14 cellular contexts compared by ENCODE assay signal in genomic region chr3:17175187-17175839, GRCh38.
A peak's percentile ranks its signal among the peaks of the same experiment; 100 is the strongest.
DNase-seq lines count a peak whose midpoint lies in the region; ATAC-seq and TF ChIP-seq lines count a peak whose summit lies in the region.
"Had no signal": no experiment of that assay in that cellular context is flagged by ENCODE, and none has a peak within 500 bp of the region (broad histone marks: within the 10 kb centered on the region; RNA-seq: fewer than 3 reads in every experiment).

No MANE protein-coding gene starts in this region.

- no peaks in the 10 kb centered on the region for H3K27me3 Mint-ChIP-seq in activated T-helper 17 cell treated with anti-CD3 and anti-CD28 coated beads, Interleukin-2, amount 50 U/mL, for 72 hours
- H3K27me3 Mint-ChIP-seq: activated CD8-positive, alpha-beta memory T cell treated with anti-CD3 and anti-CD28 coated beads, Interleukin-2, amount 10 ng/mL, durations not matched to agents 7 days and 5 days; activated naive CD8-positive, alpha-beta T cell treated with anti-CD3 and anti-CD28 coated beads for 36 hours; effector memory CD8-positive, alpha-beta T cell had no signal

- no peaks in the 10 kb centered on the region for H3K9me3 ChIP-seq in fibroblast of lung (ENCODE audit: control insufficient read depth, insufficient read depth, low read depth, low read length)
- H3K9me3 ChIP-seq in thyroid gland, result no peaks in the 10 kb centered on the region
- H3K9me3 ChIP-seq in MM.1S (replicated peaks; ENCODE audit: insufficient read depth, low read length), result no peaks in the 10 kb centered on the region

- H2AFZ ChIP-seq in fibroblast of lung (ENCODE audit: low read length) (no peak overlapping the region), MM.1S (ENCODE audit: low read length) (no peak overlapping the region)

- H3K27ac ChIP-seq in fibroblast of lung (ENCODE audit: insufficient read depth, low read length) (peak overlapping the region; percentile 5), thyroid gland (no peak overlapping the region), MM.1S (ENCODE audit: low read length) (no peak overlapping the region)

- H3K9me2 ChIP-seq in MM.1S (replicated peaks; ENCODE audit: insufficient read depth, low read length), result no peaks in the 10 kb centered on the region

- H3K9me3 Mint-ChIP-seq in activated T-helper 17 cell treated with anti-CD3 and anti-CD28 coated beads, Interleukin-2, amount 50 U/mL, for 72 hours, result no peaks in the 10 kb centered on the region
- H3K9me3 Mint-ChIP-seq: activated naive CD8-positive, alpha-beta T cell treated with anti-CD3 and anti-CD28 coated beads for 36 hours; CD14-positive monocyte; effector memory CD8-positive, alpha-beta T cell had no signal

- ATAC-seq in omental fat pad (ENCODE audit: low FRiP score), result peak; percentile 89
- no peak for ATAC-seq in activated T-helper 17 cell treated with anti-CD3 and anti-CD28 coated beads, Interleukin-2, amount 50 U/mL, for 72 hours (replicated peaks)
- ATAC-seq: activated CD8-positive, alpha-beta memory T cell treated with anti-CD3 and anti-CD28 coated beads, Interleukin-2, amount 10 ng/mL, durations not matched to agents 7 days and 5 days; effector memory CD8-positive, alpha-beta T cell had no signal

- no peaks in the 10 kb centered on the region for H3F3A ChIP-seq in MM.1S (ENCODE audit: insufficient read depth, low read length)

- H4K20me1 ChIP-seq in fibroblast of lung (ENCODE audit: control insufficient read depth, extremely low read depth, insufficient read depth, low read length), result no peaks in the 10 kb centered on the region
- no peaks in the 10 kb centered on the region for H4K20me1 ChIP-seq in MM.1S (ENCODE audit: insufficient read depth, low read length)

- H3K27me3 ChIP-seq in fibroblast of lung (ENCODE audit: control insufficient read depth, insufficient read depth, low read length) (no peaks in the 10 kb centered on the region), thyroid gland (no peaks in the 10 kb centered on the region), MM.1S (replicated peaks; ENCODE audit: insufficient read depth, low read length) (no peaks in the 10 kb centered on the region; the same call in 1 of the 2 replicates)

- no peaks in the 10 kb centered on the region for H3K36me3 Mint-ChIP-seq in activated T-helper 17 cell treated with anti-CD3 and anti-CD28 coated beads, Interleukin-2, amount 50 U/mL, for 72 hours (ENCODE audit: low read depth)

- H3K79me2 ChIP-seq in fibroblast of lung (ENCODE audit: control insufficient read depth, insufficient read depth, low read length) (no peaks in the 10 kb centered on the region), MM.1S (ENCODE audit: low read length) (no peaks in the 10 kb centered on the region)

- H3K4me1 ChIP-seq in fibroblast of lung (ENCODE audit: control insufficient read depth, extremely low read depth, insufficient read depth, low read length) (peaks cover 8% of the 10 kb centered on the region), thyroid gland (no peaks in the 10 kb centered on the region), MM.1S (ENCODE audit: low read length) (no peaks in the 10 kb centered on the region)

- TF ChIP-seq POLR2A in thyroid gland (IDR thresholded peaks at IDR 0.05), result no peak

- H3K4me1 Mint-ChIP-seq in activated T-helper 17 cell treated with anti-CD3 and anti-CD28 coated beads, Interleukin-2, amount 50 U/mL, for 72 hours, result no peaks in the 10 kb centered on the region
- H3K4me1 Mint-ChIP-seq: activated CD8-positive, alpha-beta memory T cell treated with anti-CD3 and anti-CD28 coated beads, Interleukin-2, amount 10 ng/mL, durations not matched to agents 7 days and 5 days had no signal

- H3K36me3 ChIP-seq in fibroblast of lung (ENCODE audit: control insufficient read depth, insufficient read depth, low read length) (no peaks in the 10 kb centered on the region), thyroid gland (no peaks in the 10 kb centered on the region), MM.1S (replicated peaks; ENCODE audit: insufficient read depth, low read length) (no peaks in the 10 kb centered on the region)

- no peak overlapping the region for H3K4me3 Mint-ChIP-seq in activated T-helper 17 cell treated with anti-CD3 and anti-CD28 coated beads, Interleukin-2, amount 50 U/mL, for 72 hours
- H3K4me3 Mint-ChIP-seq: activated CD8-positive, alpha-beta memory T cell treated with anti-CD3 and anti-CD28 coated beads, Interleukin-2, amount 10 ng/mL, durations not matched to agents 7 days and 5 days; activated naive CD8-positive, alpha-beta T cell treated with anti-CD3 and anti-CD28 coated beads for 36 hours; CD14-positive monocyte; effector memory CD8-positive, alpha-beta T cell had no signal

- no peak overlapping the region for H3K4me3 ChIP-seq in AG10803 (ENCODE audit: low read length)
- no peak overlapping the region for H3K4me3 ChIP-seq in fibroblast of lung (replicated peaks in 1 of 4; ENCODE audit: control extremely low read depth in 1 of 4, insufficient read depth in 1 of 4, low read depth in 3 of 4, low read length in 4 of 4)
- H3K4me3 ChIP-seq in thyroid gland (replicated peaks in 1 of 3), result no peak overlapping the region
- H3K4me3 ChIP-seq in MM.1S (ENCODE audit: low read length), result no peak overlapping the region

- H3K4me2 ChIP-seq in fibroblast of lung (ENCODE audit: extremely low read depth, insufficient read depth, low read length) (no peak overlapping the region), MM.1S (ENCODE audit: low read depth, low read length) (no peak overlapping the region)

- H3K27ac Mint-ChIP-seq in activated T-helper 17 cell treated with anti-CD3 and anti-CD28 coated beads, Interleukin-2, amount 50 U/mL, for 72 hours, result no peak overlapping the region
- H3K27ac Mint-ChIP-seq: activated CD8-positive, alpha-beta memory T cell treated with anti-CD3 and anti-CD28 coated beads, Interleukin-2, amount 10 ng/mL, durations not matched to agents 7 days and 5 days; activated naive CD8-positive, alpha-beta T cell treated with anti-CD3 and anti-CD28 coated beads for 36 hours had no signal

- TF ChIP-seq CTCF in AG10803 (conservative IDR thresholded peaks at IDR 0.05; ENCODE audit: low read length), result no peak
- TF ChIP-seq CTCF in fibroblast of lung (conservative IDR thresholded peaks at IDR 0.05 in 1 of 2, IDR thresholded peaks at IDR 0.05 in 1 of 2; ENCODE audit: low read depth in 1 of 2, low read length in 2 of 2), result no peak
- TF ChIP-seq CTCF in omental fat pad (IDR thresholded peaks at IDR 0.05), result no peak
- TF ChIP-seq CTCF in thyroid gland (IDR thresholded peaks at IDR 0.05), result no peak
- TF ChIP-seq CTCF in MM.1S (IDR thresholded peaks at IDR 0.05; ENCODE audit: low read length), result no peak

- 88 to 94% methylated on average over 2 of the region's 2 CpGs for WGBS in thyroid gland, 2 donors

- intact Hi-C loops in thyroid gland (cut with DNase I), result no loop called here

- DNase-seq in AG10803 (ENCODE audit: low read depth) (peak; percentile 88), RKO (ENCODE audit: low spot score) (peak; percentile 9), fibroblast of lung (ENCODE audit: low read depth in 2 of 2) (peak; percentile 90 to 92), omental fat pad (ENCODE audit: low spot score) (no peak), thyroid gland (no peak), MM.1S (no peak)
- DNase-seq in activated naive CD4-positive, alpha-beta T cell (lab: John Stamatoyannopoulos, UW), result no peak
- DNase-seq: activated CD8-positive, alpha-beta memory T cell treated with anti-CD3 and anti-CD28 coated beads, Interleukin-2, amount 10 ng/mL, durations not matched to agents 7 days and 5 days; activated naive CD8-positive, alpha-beta T cell treated with anti-CD3 and anti-CD28 coated beads for 36 hours; effector memory CD8-positive, alpha-beta T cell; GF-D8; NCI-H345 had no signal

- H3K9ac ChIP-seq in fibroblast of lung (ENCODE audit: insufficient read depth, low read length) (no peak overlapping the region), MM.1S (ENCODE audit: low read length) (no peak overlapping the region)

Comparison
In these comparisons a context has a peak if more than half of its experiments do, and no peak if none do; other contexts are left out.
1. DNase-seq: peak in AG10803 (single experiment), RKO (single experiment) and fibroblast of lung (2 of 2); none in omental fat pad (single experiment), thyroid gland (0 of 2), MM.1S (single experiment) and activated naive CD4-positive, alpha-beta T cell (0 of 4).